14 cellular contexts compared by ENCODE assay signal in genomic region chr14:51367600-51367931, GRCh38.
DNase-seq lines count a peak whose midpoint lies in the region; ATAC-seq, FAIRE-seq and TF ChIP-seq lines count a peak whose summit lies in the region.
"Had no signal": no experiment of that assay in that cellular context is flagged by ENCODE, and none has a peak within 500 bp of the region (broad histone marks: within the 10 kb centered on the region; RNA-seq: fewer than 3 reads in every experiment).

No MANE protein-coding gene starts in this region.

- no peaks in the 10 kb centered on the region for H3K9me3 ChIP-seq in RWPE2 (ENCODE audit: severe bottlenecking)
- H3K9me3 ChIP-seq: prostate gland had no signal

- H3K27ac ChIP-seq in RWPE2 (ENCODE audit: poor library complexity, severe bottlenecking): peak overlapping the region; percentile 58
- H3K27ac ChIP-seq: coronary artery, prostate gland, WERI-Rb-1 had no signal

- no peaks in the 10 kb centered on the region for H3K27me3 Mint-ChIP-seq in osteocyte (ENCODE audit: unreplicated experiment)

- peaks cover 15% of the 10 kb centered on the region for H3K4me1 Mint-ChIP-seq in osteocyte (ENCODE audit: unreplicated experiment)

- H3K27ac Mint-ChIP-seq in osteocyte (ENCODE audit: unreplicated experiment): no peak overlapping the region

- peaks cover 18% of the 10 kb centered on the region for H3K4me1 ChIP-seq in RWPE2 (ENCODE audit: insufficient read depth, poor library complexity, severe bottlenecking)
- H3K4me1 ChIP-seq: prostate gland had no signal

- FAIRE-seq in D721Med (lab: Jason Lieb, UNC): no peak

- no peaks in the 10 kb centered on the region for H3K36me3 Mint-ChIP-seq in osteocyte (ENCODE audit: unreplicated experiment)

- no peaks in the 10 kb centered on the region for H3K27me3 ChIP-seq in RWPE2 (ENCODE audit: insufficient read depth, poor library complexity, severe bottlenecking)

- H3K4me3 ChIP-seq in AG10803 (ENCODE audit: low read length) (no peak overlapping the region), RWPE2 (ENCODE audit: severe bottlenecking) (no peak overlapping the region), epithelial cell of esophagus (ENCODE audit: low read length) (no peak overlapping the region)
- H3K4me3 ChIP-seq: coronary artery, prostate gland had no signal

- H3K4me3 Mint-ChIP-seq in osteocyte (ENCODE audit: unreplicated experiment): peak overlapping the region; percentile 12

- H3K9me3 Mint-ChIP-seq in osteocyte (ENCODE audit: unreplicated experiment): no peaks in the 10 kb centered on the region

- no peak for TF ChIP-seq CTCF in AG10803 (conservative IDR thresholded peaks at IDR 0.05; ENCODE audit: low read length)
- TF ChIP-seq CTCF in RWPE2 (IDR thresholded peaks at IDR 0.05; ENCODE audit: poor library complexity, severe bottlenecking): no peak
- TF ChIP-seq CTCF in epithelial cell of esophagus (IDR thresholded peaks at IDR 0.05; ENCODE audit: insufficient read depth, low read depth, low read length, missing control alignments): no peak
- no peak for TF ChIP-seq CTCF in osteocyte (IDR thresholded peaks at IDR 0.05)
- TF ChIP-seq CTCF in D721Med (IDR thresholded peaks at IDR 0.05; ENCODE audit: insufficient read depth, missing control alignments): no peak

- peak; percentile 91 for DNase-seq in AG10803 (ENCODE audit: low read depth)
- DNase-seq in RWPE2 (ENCODE audit: low spot score): no peak
- DNase-seq in epithelial cell of esophagus (ENCODE audit: low read depth): peak; percentile 39
- no peak for DNase-seq in osteocyte (ENCODE audit: extremely low spot score, unreplicated experiment)
- no peak for DNase-seq in D721Med (ENCODE audit: insufficient read length, low spot score)
- no peak for DNase-seq in NCI-H2029 (lab: John Stamatoyannopoulos, UW)
- DNase-seq: activated naive CD4-positive, alpha-beta T cell treated with Interleukin-2 at 50 U/mL for 16 hours; kidney glomerular epithelial cell; WERI-Rb-1 had no signal

- peak; percentile 77 for ATAC-seq in RWPE2 (ENCODE audit: low read depth)
- no peak for ATAC-seq in GM18519 (IDR thresholded peaks at IDR 0.05; ENCODE audit: low FRiP score, unreplicated experiment)
- no peak for ATAC-seq in HG03025 (IDR thresholded peaks at IDR 0.05; ENCODE audit: low FRiP score, unreplicated experiment)
- ATAC-seq: HCT116 had no signal

- no peaks in the 10 kb centered on the region for H3K36me3 ChIP-seq in RWPE2 (ENCODE audit: low read depth)
- H3K36me3 ChIP-seq: prostate gland, WERI-Rb-1 had no signal

Comparison
In these comparisons a context has a peak if more than half of its experiments do, and no peak if none do; other contexts are left out.
1. DNase-seq: peak in AG10803 (single experiment) and epithelial cell of esophagus (single experiment); none in RWPE2 (single experiment), osteocyte (single experiment), D721Med (single experiment) and NCI-H2029 (single experiment).